In genomic region chr5:112237456-112237855, GRCh38 we compare ENCODE assay signal across 1 cellular context.
TF ChIP-seq lines count a peak whose summit lies in the region.

No MANE protein-coding gene starts in this region.

TF ChIP-seq in GM23338, 12 proteins besides CTCF, POLR2A, EP300 and RAD21:
- 0 out of 2 replicates have a peak, but pooled peaks have one; percentile 25 for TF ChIP-seq ZNF462 (CRISPR knock-in tag; IDR thresholded peaks at IDR 0.05)
- no peak for TF ChIP-seq REST (IDR thresholded peaks at IDR 0.05; ENCODE audit: unreplicated experiment)
